1 cellular context compared by ENCODE assay signal in the genomic region with DNA sequence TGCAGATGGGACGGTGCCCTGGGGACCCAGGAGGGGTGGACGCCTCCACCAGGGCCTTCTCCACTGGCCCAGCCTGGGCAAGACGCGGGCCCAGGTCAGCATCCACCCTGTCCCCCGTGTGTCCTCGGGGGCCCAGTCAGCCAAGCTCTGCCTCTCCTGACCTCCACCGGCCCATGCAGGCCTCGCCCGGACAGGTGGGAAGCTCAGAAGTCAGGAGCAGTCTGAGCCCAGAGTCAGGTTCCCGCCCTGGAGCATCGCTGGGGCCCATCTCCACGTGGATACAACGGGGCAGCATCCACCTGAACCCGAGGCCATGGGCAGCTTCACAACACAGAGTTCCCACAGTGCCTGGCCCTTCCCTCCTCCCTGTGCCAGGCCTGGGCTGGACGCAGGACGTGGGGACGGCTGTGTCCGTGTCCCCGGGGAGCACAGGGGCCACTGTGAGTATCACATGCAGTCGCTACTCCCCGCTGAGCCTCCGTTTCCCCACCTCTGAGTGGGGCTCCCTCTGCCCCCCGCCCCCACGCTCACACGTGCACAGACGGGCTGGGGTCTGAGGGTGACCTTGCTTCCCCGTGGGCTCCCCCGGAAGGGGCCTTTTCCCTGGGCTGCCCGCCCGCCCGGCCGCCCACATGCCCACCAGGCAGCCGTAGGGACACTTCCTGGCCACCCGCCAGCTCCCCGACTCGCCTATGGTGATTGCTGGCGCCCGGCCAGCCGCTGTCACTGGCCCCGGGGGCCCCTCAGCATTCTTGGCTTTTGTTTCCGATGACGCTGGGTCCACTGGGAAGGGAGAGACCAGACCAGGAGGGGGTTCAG.
TF ChIP-seq lines count a peak whose summit lies in the region.

No MANE protein-coding gene starts in this region.

TF ChIP-seq in HepG2, 621 proteins besides CTCF, POLR2A, EP300 and RAD21 (continued from another document and continues in another):
- TF ChIP-seq, protein P1, sequence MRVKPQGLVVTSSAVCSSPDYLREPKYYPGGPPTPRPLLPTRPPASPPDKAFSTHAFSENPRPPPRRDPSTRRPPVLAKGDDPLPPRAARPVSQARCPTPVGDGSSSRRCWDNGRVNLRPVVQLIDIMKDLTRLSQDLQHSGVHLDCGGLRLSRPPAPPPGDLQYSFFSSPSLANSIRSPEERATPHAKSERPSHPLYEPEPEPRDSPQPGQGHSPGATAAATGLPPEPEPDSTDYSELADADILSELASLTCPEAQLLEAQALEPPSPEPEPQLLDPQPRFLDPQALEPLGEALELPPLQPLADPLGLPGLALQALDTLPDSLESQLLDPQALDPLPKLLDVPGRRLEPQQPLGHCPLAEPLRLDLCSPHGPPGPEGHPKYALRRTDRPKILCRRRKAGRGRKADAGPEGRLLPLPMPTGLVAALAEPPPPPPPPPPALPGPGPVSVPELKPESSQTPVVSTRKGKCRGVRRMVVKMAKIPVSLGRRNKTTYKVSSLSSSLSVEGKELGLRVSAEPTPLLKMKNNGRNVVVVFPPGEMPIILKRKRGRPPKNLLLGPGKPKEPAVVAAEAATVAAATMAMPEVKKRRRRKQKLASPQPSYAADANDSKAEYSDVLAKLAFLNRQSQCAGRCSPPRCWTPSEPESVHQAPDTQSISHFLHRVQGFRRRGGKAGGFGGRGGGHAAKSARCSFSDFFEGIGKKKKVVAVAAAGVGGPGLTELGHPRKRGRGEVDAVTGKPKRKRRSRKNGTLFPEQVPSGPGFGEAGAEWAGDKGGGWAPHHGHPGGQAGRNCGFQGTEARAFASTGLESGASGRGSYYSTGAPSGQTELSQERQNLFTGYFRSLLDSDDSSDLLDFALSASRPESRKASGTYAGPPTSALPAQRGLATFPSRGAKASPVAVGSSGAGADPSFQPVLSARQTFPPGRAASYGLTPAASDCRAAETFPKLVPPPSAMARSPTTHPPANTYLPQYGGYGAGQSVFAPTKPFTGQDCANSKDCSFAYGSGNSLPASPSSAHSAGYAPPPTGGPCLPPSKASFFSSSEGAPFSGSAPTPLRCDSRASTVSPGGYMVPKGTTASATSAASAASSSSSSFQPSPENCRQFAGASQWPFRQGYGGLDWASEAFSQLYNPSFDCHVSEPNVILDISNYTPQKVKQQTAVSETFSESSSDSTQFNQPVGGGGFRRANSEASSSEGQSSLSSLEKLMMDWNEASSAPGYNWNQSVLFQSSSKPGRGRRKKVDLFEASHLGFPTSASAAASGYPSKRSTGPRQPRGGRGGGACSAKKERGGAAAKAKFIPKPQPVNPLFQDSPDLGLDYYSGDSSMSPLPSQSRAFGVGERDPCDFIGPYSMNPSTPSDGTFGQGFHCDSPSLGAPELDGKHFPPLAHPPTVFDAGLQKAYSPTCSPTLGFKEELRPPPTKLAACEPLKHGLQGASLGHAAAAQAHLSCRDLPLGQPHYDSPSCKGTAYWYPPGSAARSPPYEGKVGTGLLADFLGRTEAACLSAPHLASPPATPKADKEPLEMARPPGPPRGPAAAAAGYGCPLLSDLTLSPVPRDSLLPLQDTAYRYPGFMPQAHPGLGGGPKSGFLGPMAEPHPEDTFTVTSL (CRISPR knock-in tag; IDR thresholded peaks at IDR 0.05; ENCODE audit: borderline replicate concordance) = peak; percentile 45; the same call in 1 of the 2 replicates
- TF ChIP-seq ZSCAN31 (CRISPR knock-in tag; IDR thresholded peaks at IDR 0.05; ENCODE audit: low read depth) (0 out of 2 replicates have a peak, but pooled peaks have one; percentile 28), SRSF1 (optimal IDR thresholded peaks at IDR 0.05; ENCODE audit: low read depth, low read length) (no peak), ETV5 (CRISPR knock-in tag; IDR thresholded peaks at IDR 0.05; ENCODE audit: borderline replicate concordance) (peak; percentile 68; the same call in 1 of the 2 replicates), ZNF20 (CRISPR knock-in tag; IDR thresholded peaks at IDR 0.05) (no peak), ZNF841 (CRISPR knock-in tag; IDR thresholded peaks at IDR 0.05; ENCODE audit: borderline replicate concordance) (no peak), AKAP8 (CRISPR knock-in tag; IDR thresholded peaks at IDR 0.05) (no peak), ATF1 (CRISPR knock-in tag; IDR thresholded peaks at IDR 0.05) (no peak), ZNF180 (CRISPR knock-in tag; IDR thresholded peaks at IDR 0.05; ENCODE audit: borderline replicate concordance, low read depth) (no peak), LCORL (IDR thresholded peaks at IDR 0.05) (no peak), LCORL (CRISPR knock-in tag; IDR thresholded peaks at IDR 0.05) (peak; percentile 81), NR2F6 (IDR thresholded peaks at IDR 0.05) (no peak), NR2F6 (CRISPR knock-in tag; IDR thresholded peaks at IDR 0.05) (peak; percentile 25; the same call in 1 of the 2 replicates), SNAI1 (CRISPR knock-in tag; IDR thresholded peaks at IDR 0.05; ENCODE audit: borderline replicate concordance) (no peak), SPEN (CRISPR knock-in tag; IDR thresholded peaks at IDR 0.05; ENCODE audit: low read depth) (0 out of 2 replicates have a peak, but pooled peaks have one; percentile 30), SMAD1 (CRISPR knock-in tag; IDR thresholded peaks at IDR 0.05; ENCODE audit: borderline replicate concordance, low read depth) (no peak), NR2F1 (CRISPR knock-in tag; IDR thresholded peaks at IDR 0.05) (no peak), ZNF7 (CRISPR knock-in tag; IDR thresholded peaks at IDR 0.05) (no peak), SMC3 (IDR thresholded peaks at IDR 0.05; ENCODE audit: low read length) (no peak), ZNF547 (CRISPR knock-in tag; IDR thresholded peaks at IDR 0.05) (0 out of 2 replicates have a peak, but pooled peaks have one; percentile 28), KMT2A (CRISPR knock-in tag; IDR thresholded peaks at IDR 0.05) (no peak), ZNF644 (CRISPR knock-in tag; IDR thresholded peaks at IDR 0.05; ENCODE audit: low read depth) (no peak), ASH2L (IDR thresholded peaks at IDR 0.05; ENCODE audit: insufficient read length, low read depth, low read length) (no peak), NR2F2 (IDR thresholded peaks at IDR 0.05; ENCODE audit: borderline replicate concordance, low read depth) (no peak), SP4 (CRISPR knock-in tag; IDR thresholded peaks at IDR 0.05) (peak; percentile 25; the same call in 1 of the 2 replicates), SOX5 (CRISPR knock-in tag; IDR thresholded peaks at IDR 0.05; ENCODE audit: borderline replicate concordance) (peak; percentile 86), TMF1 (CRISPR knock-in tag; IDR thresholded peaks at IDR 0.05; ENCODE audit: low read depth) (no peak)
- TF ChIP-seq, protein P2, sequence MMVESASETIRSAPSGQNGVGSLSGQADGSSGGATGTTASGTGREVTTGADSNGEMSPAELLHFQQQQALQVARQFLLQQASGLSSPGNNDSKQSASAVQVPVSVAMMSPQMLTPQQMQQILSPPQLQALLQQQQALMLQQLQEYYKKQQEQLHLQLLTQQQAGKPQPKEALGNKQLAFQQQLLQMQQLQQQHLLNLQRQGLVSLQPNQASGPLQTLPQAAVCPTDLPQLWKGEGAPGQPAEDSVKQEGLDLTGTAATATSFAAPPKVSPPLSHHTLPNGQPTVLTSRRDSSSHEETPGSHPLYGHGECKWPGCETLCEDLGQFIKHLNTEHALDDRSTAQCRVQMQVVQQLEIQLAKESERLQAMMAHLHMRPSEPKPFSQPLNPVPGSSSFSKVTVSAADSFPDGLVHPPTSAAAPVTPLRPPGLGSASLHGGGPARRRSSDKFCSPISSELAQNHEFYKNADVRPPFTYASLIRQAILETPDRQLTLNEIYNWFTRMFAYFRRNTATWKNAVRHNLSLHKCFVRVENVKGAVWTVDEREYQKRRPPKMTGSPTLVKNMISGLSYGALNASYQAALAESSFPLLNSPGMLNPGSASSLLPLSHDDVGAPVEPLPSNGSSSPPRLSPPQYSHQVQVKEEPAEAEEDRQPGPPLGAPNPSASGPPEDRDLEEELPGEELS (CRISPR knock-in tag; IDR thresholded peaks at IDR 0.05) = peak; percentile 51; the same call in 1 of the 2 replicates
- TF ChIP-seq, protein P3, sequence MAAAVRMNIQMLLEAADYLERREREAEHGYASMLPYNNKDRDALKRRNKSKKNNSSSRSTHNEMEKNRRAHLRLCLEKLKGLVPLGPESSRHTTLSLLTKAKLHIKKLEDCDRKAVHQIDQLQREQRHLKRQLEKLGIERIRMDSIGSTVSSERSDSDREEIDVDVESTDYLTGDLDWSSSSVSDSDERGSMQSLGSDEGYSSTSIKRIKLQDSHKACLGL (CRISPR knock-in tag; IDR thresholded peaks at IDR 0.05) = no peak
- TF ChIP-seq, protein P4, sequence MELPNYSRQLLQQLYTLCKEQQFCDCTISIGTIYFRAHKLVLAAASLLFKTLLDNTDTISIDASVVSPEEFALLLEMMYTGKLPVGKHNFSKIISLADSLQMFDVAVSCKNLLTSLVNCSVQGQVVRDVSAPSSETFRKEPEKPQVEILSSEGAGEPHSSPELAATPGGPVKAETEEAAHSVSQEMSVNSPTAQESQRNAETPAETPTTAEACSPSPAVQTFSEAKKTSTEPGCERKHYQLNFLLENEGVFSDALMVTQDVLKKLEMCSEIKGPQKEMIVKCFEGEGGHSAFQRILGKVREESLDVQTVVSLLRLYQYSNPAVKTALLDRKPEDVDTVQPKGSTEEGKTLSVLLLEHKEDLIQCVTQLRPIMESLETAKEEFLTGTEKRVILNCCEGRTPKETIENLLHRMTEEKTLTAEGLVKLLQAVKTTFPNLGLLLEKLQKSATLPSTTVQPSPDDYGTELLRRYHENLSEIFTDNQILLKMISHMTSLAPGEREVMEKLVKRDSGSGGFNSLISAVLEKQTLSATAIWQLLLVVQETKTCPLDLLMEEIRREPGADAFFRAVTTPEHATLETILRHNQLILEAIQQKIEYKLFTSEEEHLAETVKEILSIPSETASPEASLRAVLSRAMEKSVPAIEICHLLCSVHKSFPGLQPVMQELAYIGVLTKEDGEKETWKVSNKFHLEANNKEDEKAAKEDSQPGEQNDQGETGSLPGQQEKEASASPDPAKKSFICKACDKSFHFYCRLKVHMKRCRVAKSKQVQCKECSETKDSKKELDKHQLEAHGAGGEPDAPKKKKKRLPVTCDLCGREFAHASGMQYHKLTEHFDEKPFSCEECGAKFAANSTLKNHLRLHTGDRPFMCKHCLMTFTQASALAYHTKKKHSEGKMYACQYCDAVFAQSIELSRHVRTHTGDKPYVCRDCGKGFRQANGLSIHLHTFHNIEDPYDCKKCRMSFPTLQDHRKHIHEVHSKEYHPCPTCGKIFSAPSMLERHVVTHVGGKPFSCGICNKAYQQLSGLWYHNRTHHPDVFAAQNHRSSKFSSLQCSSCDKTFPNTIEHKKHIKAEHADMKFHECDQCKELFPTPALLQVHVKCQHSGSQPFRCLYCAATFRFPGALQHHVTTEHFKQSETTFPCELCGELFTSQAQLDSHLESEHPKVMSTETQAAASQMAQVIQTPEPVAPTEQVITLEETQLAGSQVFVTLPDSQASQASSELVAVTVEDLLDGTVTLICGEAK (IDR thresholded peaks at IDR 0.05) = no peak
- TF ChIP-seq, protein P4 (CRISPR knock-in tag; IDR thresholded peaks at IDR 0.05) = no peak
- TF ChIP-seq, protein P5, sequence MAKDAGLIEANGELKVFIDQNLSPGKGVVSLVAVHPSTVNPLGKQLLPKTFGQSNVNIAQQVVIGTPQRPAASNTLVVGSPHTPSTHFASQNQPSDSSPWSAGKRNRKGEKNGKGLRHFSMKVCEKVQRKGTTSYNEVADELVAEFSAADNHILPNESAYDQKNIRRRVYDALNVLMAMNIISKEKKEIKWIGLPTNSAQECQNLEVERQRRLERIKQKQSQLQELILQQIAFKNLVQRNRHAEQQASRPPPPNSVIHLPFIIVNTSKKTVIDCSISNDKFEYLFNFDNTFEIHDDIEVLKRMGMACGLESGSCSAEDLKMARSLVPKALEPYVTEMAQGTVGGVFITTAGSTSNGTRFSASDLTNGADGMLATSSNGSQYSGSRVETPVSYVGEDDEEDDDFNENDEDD (CRISPR knock-in tag; IDR thresholded peaks at IDR 0.05; ENCODE audit: borderline replicate concordance) = peak; percentile 73; the same call in 1 of the 2 replicates
- TF ChIP-seq, protein P6, sequence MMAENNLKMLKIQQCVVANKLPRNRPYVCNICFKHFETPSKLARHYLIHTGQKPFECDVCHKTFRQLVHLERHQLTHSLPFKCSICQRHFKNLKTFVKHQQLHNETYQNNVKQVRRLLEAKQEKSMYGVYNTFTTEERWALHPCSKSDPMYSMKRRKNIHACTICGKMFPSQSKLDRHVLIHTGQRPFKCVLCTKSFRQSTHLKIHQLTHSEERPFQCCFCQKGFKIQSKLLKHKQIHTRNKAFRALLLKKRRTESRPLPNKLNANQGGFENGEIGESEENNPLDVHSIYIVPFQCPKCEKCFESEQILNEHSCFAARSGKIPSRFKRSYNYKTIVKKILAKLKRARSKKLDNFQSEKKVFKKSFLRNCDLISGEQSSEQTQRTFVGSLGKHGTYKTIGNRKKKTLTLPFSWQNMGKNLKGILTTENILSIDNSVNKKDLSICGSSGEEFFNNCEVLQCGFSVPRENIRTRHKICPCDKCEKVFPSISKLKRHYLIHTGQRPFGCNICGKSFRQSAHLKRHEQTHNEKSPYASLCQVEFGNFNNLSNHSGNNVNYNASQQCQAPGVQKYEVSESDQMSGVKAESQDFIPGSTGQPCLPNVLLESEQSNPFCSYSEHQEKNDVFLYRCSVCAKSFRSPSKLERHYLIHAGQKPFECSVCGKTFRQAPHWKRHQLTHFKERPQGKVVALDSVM (CRISPR knock-in tag; IDR thresholded peaks at IDR 0.05) = no peak
- TF ChIP-seq, protein P7, sequence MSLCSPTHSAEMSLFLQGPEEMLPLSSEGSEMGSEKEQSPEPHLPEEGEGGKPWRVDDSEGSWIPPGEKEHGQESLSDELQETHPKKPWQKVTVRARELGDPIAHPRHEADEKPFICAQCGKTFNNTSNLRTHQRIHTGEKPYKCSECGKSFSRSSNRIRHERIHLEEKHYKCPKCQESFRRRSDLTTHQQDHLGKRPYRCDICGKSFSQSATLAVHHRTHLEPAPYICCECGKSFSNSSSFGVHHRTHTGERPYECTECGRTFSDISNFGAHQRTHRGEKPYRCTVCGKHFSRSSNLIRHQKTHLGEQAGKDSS (CRISPR knock-in tag; IDR thresholded peaks at IDR 0.05; ENCODE audit: borderline replicate concordance, low read depth) = 0 out of 2 replicates have a peak, but pooled peaks have one; percentile 26
